ENCODE assay signal across 1 cellular context in the genomic region with DNA sequence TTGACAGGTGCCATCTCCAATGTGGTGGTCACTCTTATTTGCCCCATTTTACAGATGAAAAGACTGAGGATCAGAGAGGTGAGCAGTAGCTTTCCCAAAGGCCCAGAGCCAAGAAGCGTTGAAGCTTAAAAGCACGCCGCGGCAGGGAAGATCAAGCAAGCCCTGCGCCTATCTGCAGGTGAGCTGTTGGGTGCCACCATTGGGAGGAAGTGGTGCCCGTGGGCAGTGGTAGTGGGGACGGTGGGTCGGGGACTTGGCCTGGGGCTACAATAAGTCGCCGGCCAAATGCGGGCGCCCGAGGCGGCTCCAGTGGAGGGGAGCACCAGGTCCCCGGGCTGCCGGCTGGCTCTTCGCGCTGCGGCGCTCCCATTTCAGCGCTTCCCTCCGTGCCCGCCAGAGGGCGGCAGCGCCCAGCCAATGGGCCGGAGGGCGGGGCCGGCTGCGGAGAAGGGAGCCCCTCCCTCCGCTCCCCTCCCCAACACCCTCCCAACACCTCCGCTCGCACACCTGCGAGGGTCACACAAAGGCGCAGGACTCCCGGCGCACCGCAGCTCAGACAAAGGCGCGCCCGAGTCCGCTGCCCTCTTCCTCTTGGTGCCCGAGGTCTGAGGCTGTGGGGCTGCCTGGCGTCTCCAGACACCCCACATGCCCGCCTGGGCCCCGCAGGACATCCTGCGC.
TF ChIP-seq lines count a peak whose summit lies in the region.

No MANE protein-coding gene starts in this region.

TF ChIP-seq in GM12878, 131 proteins besides CTCF, POLR2A, EP300 and RAD21:
- TF ChIP-seq, protein P1, sequence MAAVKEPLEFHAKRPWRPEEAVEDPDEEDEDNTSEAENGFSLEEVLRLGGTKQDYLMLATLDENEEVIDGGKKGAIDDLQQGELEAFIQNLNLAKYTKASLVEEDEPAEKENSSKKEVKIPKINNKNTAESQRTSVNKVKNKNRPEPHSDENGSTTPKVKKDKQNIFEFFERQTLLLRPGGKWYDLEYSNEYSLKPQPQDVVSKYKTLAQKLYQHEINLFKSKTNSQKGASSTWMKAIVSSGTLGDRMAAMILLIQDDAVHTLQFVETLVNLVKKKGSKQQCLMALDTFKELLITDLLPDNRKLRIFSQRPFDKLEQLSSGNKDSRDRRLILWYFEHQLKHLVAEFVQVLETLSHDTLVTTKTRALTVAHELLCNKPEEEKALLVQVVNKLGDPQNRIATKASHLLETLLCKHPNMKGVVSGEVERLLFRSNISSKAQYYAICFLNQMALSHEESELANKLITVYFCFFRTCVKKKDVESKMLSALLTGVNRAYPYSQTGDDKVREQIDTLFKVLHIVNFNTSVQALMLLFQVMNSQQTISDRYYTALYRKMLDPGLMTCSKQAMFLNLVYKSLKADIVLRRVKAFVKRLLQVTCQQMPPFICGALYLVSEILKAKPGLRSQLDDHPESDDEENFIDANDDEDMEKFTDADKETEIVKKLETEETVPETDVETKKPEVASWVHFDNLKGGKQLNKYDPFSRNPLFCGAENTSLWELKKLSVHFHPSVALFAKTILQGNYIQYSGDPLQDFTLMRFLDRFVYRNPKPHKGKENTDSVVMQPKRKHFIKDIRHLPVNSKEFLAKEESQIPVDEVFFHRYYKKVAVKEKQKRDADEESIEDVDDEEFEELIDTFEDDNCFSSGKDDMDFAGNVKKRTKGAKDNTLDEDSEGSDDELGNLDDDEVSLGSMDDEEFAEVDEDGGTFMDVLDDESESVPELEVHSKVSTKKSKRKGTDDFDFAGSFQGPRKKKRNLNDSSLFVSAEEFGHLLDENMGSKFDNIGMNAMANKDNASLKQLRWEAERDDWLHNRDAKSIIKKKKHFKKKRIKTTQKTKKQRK (IDR thresholded peaks at IDR 0.05; ENCODE audit: low read depth, low read length), result no peak
- TF ChIP-seq, protein P2, sequence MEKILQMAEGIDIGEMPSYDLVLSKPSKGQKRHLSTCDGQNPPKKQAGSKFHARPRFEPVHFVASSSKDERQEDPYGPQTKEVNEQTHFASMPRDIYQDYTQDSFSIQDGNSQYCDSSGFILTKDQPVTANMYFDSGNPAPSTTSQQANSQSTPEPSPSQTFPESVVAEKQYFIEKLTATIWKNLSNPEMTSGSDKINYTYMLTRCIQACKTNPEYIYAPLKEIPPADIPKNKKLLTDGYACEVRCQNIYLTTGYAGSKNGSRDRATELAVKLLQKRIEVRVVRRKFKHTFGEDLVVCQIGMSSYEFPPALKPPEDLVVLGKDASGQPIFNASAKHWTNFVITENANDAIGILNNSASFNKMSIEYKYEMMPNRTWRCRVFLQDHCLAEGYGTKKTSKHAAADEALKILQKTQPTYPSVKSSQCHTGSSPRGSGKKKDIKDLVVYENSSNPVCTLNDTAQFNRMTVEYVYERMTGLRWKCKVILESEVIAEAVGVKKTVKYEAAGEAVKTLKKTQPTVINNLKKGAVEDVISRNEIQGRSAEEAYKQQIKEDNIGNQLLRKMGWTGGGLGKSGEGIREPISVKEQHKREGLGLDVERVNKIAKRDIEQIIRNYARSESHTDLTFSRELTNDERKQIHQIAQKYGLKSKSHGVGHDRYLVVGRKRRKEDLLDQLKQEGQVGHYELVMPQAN (conservative IDR thresholded peaks at IDR 0.05), result peak; percentile 72; the same call in 1 of the 2 replicates
- TF ChIP-seq NBN (IDR thresholded peaks at IDR 0.05) (peak; percentile 50), MEF2A (IDR thresholded peaks at IDR 0.05; ENCODE audit: insufficient read depth, low read depth, low read length) (0 out of 2 replicates have a peak, but pooled peaks have one; percentile 9), CREB1 (IDR thresholded peaks at IDR 0.05; ENCODE audit: low read depth) (peak; percentile 20; the same call in 1 of the 2 replicates), TCF3 (IDR thresholded peaks at IDR 0.05; ENCODE audit: borderline replicate concordance, insufficient read depth, low read depth, low read length) (0 out of 2 replicates have a peak, but pooled peaks have one; percentile 64), ZNF207 (IDR thresholded peaks at IDR 0.05; ENCODE audit: borderline replicate concordance) (0 out of 2 replicates have a peak, but pooled peaks have one; percentile 46), NR2F1 (conservative IDR thresholded peaks at IDR 0.05) (peak; percentile 44), ZSCAN29 (IDR thresholded peaks at IDR 0.05) (no peak), YY1 (IDR thresholded peaks at IDR 0.05; ENCODE audit: low read depth, low read length) (peak; percentile 70), SMARCA5 (IDR thresholded peaks at IDR 0.05) (peak; percentile 71; the same call in 1 of the 2 replicates), EED (IDR thresholded peaks at IDR 0.05; ENCODE audit: low read depth) (0 out of 2 replicates have a peak, but pooled peaks have one; percentile 33), IKZF1 (conservative IDR thresholded peaks at IDR 0.05) (peak; percentile 61; the same call in 1 of the 2 replicates), KAT2A (conservative IDR thresholded peaks at IDR 0.05; ENCODE audit: control insufficient read depth, low read depth, low read length) (no peak), POU2F2 (IDR thresholded peaks at IDR 0.05; ENCODE audit: borderline replicate concordance, low read depth, low read length) (no peak), STAT1 (conservative IDR thresholded peaks at IDR 0.05) (0 out of 2 replicates have a peak, but pooled peaks have one; percentile 53), RB1 (IDR thresholded peaks at IDR 0.05; ENCODE audit: borderline replicate concordance) (0 out of 2 replicates have a peak, but pooled peaks have one; percentile 15), TCF12 (IDR thresholded peaks at IDR 0.05; ENCODE audit: low read depth, low read length) (0 out of 2 replicates have a peak, but pooled peaks have one; percentile 47), SP1 (IDR thresholded peaks at IDR 0.05; ENCODE audit: low read depth, low read length) (peak; percentile 74), SMC3 (IDR thresholded peaks at IDR 0.05; ENCODE audit: borderline replicate concordance, low read length) (peak; percentile 87), ZNF217 (IDR thresholded peaks at IDR 0.05) (peak; percentile 93), BHLHE40 (IDR thresholded peaks at IDR 0.05; ENCODE audit: borderline replicate concordance in 1 of 2, low read depth in 2 of 2, low read length in 1 of 2) (peak; percentile 41 to 64; a peak in 3 of 4 replicates), SRF (IDR thresholded peaks at IDR 0.05; ENCODE audit: low read depth in 2 of 2, low read length in 2 of 2) (no peak)
- TF ChIP-seq, protein P3, sequence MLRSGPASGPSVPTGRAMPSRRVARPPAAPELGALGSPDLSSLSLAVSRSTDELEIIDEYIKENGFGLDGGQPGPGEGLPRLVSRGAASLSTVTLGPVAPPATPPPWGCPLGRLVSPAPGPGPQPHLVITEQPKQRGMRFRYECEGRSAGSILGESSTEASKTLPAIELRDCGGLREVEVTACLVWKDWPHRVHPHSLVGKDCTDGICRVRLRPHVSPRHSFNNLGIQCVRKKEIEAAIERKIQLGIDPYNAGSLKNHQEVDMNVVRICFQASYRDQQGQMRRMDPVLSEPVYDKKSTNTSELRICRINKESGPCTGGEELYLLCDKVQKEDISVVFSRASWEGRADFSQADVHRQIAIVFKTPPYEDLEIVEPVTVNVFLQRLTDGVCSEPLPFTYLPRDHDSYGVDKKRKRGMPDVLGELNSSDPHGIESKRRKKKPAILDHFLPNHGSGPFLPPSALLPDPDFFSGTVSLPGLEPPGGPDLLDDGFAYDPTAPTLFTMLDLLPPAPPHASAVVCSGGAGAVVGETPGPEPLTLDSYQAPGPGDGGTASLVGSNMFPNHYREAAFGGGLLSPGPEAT (IDR thresholded peaks at IDR 0.05; ENCODE audit: low read depth), result 0 out of 2 replicates have a peak, but pooled peaks have one; percentile 17
- TF ChIP-seq, protein P4, sequence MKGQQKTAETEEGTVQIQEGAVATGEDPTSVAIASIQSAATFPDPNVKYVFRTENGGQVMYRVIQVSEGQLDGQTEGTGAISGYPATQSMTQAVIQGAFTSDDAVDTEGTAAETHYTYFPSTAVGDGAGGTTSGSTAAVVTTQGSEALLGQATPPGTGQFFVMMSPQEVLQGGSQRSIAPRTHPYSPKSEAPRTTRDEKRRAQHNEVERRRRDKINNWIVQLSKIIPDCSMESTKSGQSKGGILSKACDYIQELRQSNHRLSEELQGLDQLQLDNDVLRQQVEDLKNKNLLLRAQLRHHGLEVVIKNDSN (IDR thresholded peaks at IDR 0.05; ENCODE audit: borderline replicate concordance, extremely low read length, insufficient read depth, low read depth, low read length), result no peak
